Comparison of ENCODE assay signal across 19 cellular contexts in genomic region chr2:3236300-3236699, GRCh38.
"Had no signal": no experiment of that assay in that cellular context is flagged by ENCODE, and none has a peak within 500 bp of the region (broad histone marks: within the 10 kb centered on the region; RNA-seq: fewer than 3 reads in every experiment).

No MANE protein-coding gene starts in this region.

- H3K4me3 Mint-ChIP-seq: activated naive CD8-positive, alpha-beta T cell treated with anti-CD3 and anti-CD28 coated beads for 36 hours; activated T-cell treated with anti-CD3 and anti-CD28 coated beads, Interleukin-2, amount 50 U/mL, for 72 hours; effector memory CD8-positive, alpha-beta T cell; neural crest cell had no signal

- H3K4me1 ChIP-seq: gastroesophageal sphincter, lower lobe of right lung, sigmoid colon, SJSA1, suprapubic skin, upper lobe of left lung had no signal

- H3K27ac ChIP-seq: epithelial cell of prostate, gastroesophageal sphincter, heart right ventricle, lower lobe of right lung, ovary, sigmoid colon, SJSA1, spleen, suprapubic skin, upper lobe of left lung had no signal

- H3K9me3 ChIP-seq: gastroesophageal sphincter, lower lobe of right lung, ovary, sigmoid colon, SJSA1, spleen, suprapubic skin, upper lobe of left lung had no signal

- H3K4me3 ChIP-seq: gastroesophageal sphincter, heart right ventricle, lower lobe of right lung, ovary, sigmoid colon, SJSA1, spleen, suprapubic skin, upper lobe of left lung had no signal

- DNase-seq: activated CD4-positive, alpha-beta T cell treated with anti-CD3 and anti-CD28 coated beads, Interleukin-2, amount 50 U/mL, for 4 hours; activated CD4-positive, CD25-positive, alpha-beta regulatory T cell; activated naive CD8-positive, alpha-beta T cell treated with anti-CD3 and anti-CD28 coated beads for 36 hours; activated T-cell treated with anti-CD3 and anti-CD28 coated beads, Interleukin-2, amount 50 U/mL, for 72 hours; aorta; dermis blood vessel endothelial cell; effector memory CD8-positive, alpha-beta T cell; heart right ventricle; lower lobe of right lung; midbrain; ovary; sigmoid colon; spleen; upper lobe of left lung had no signal

- H3K4me1 Mint-ChIP-seq: neural crest cell had no signal

- H3K27me3 ChIP-seq: gastroesophageal sphincter, heart right ventricle, ovary, sigmoid colon, SJSA1, spleen, suprapubic skin, upper lobe of left lung had no signal

- H3K27ac Mint-ChIP-seq: activated naive CD8-positive, alpha-beta T cell treated with anti-CD3 and anti-CD28 coated beads for 36 hours had no signal

- H3K27me3 Mint-ChIP-seq: activated naive CD8-positive, alpha-beta T cell treated with anti-CD3 and anti-CD28 coated beads for 36 hours; effector memory CD8-positive, alpha-beta T cell had no signal

- H3K9me3 Mint-ChIP-seq: activated naive CD8-positive, alpha-beta T cell treated with anti-CD3 and anti-CD28 coated beads for 36 hours; activated T-cell treated with anti-CD3 and anti-CD28 coated beads, Interleukin-2, amount 50 U/mL, for 72 hours; effector memory CD8-positive, alpha-beta T cell; neural crest cell had no signal

- ATAC-seq: activated T-cell treated with anti-CD3 and anti-CD28 coated beads, Interleukin-2, amount 50 U/mL, for 72 hours; effector memory CD8-positive, alpha-beta T cell; gastroesophageal sphincter; lower lobe of right lung had no signal
